In the genomic region with DNA sequence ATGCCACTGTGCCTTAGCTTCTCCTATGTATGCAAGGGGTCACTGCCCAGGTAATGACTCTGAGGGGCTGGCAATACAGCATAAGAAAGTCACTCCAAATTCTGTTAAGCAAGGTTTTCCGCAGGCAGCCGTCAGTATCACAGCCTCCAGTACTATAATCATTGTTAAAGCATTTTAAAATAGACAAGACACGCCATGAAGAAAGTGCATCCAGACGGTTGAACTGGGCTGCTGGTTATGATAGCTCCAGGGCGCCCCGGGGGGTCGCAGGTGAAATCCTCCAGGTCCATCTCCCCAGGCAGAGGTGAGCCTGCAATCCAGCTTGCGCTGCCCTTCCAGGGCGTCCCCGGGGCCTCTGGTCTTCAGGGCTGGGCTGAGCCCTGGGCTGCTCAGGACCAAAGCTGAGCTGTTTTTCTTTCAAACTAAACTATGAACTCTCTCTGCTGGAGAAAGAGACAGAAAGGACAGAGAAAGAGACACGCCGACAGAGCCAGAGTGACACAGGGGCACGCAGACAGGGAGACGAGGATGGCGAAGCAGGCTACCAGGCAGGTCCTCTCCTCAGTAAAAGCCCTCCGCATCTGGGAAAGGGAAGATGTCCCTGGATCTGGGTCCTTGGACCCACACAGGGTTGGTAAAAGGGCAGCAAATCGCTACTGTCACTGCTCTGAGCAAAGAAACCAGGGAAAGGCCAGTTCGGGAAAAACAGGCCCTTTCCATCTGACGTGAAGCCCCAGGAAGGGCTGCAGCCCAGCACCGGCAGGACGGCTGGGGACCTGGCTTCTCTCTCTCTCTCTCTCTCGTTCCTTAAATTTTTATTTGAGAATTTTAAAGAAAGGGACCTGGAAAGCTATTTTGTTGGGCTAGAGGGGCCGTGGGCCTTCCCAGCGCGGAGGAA, we compare ENCODE assay signal across 15 cellular contexts. TPM values are rescaled to one million over a fixed set of nuclear protein-coding genes. Genes with fewer than 3 reads are reported as not detected.
DNase-seq lines count a peak whose midpoint lies in the region; ATAC-seq and TF ChIP-seq lines count a peak whose summit lies in the region.
"Had no signal": no experiment of that assay in that cellular context is flagged by ENCODE, and none has a peak within 500 bp of the region (broad histone marks: within the 10 kb centered on the region; RNA-seq: fewer than 3 reads in every experiment).

No MANE protein-coding gene starts in this region.

- no peak for TF ChIP-seq CTCF in hepatocyte (IDR thresholded peaks at IDR 0.05; ENCODE audit: poor library complexity)

- no peaks in the 10 kb centered on the region for H4K20me1 ChIP-seq in hepatocyte (ENCODE audit: insufficient read depth, poor library complexity, severe bottlenecking)

- 56% methylated on average over 25 of the region's 25 CpGs for WGBS in hepatocyte (ENCODE audit: low lambda C conversion rate, missing lambda C conversion rate)

- H3K9ac ChIP-seq in ES-I3 (ENCODE audit: low read depth, low read length) = peak overlapping the region; percentile 45; the same call in 1 of the 2 replicates
- H3K9ac ChIP-seq: BLaER1 treated with 17β-estradiol and CSF1 and Interleukin-3, amounts not matched to agents 10 nM and 100 nM had no signal

- DNase-seq in T-helper 17 cell (no peak), hepatocyte (ENCODE audit: low spot score) (no peak), COLO668 (lab: John Stamatoyannopoulos, UW; ENCODE audit: unreplicated experiment) (no peak), SKM-1 (lab: John Stamatoyannopoulos, UW; ENCODE audit: unreplicated experiment) (no peak)
- DNase-seq: activated naive CD4-positive, alpha-beta T cell treated with anti-CD3 and anti-CD28 coated beads, Interleukin-2, amount 50 U/mL, for 16 hours; NCI-H1048; NCI-H2227 treated with DMSO at 0.1 percent for 48 hours; tibial artery had no signal

- H3K4me2 ChIP-seq in hepatocyte = peak overlapping the region; percentile 87

- H3K4me3 ChIP-seq in hepatocyte (no peak overlapping the region), skin epidermis (peak overlapping the region in 5 of 7 experiments; percentile 37 to 53 (median 39))
- H3K4me3 ChIP-seq: SJSA1 had no signal

- H3K9me3 ChIP-seq in ES-I3 (ENCODE audit: control insufficient read depth, insufficient read depth, low read length) (no peaks in the 10 kb centered on the region), T-helper 17 cell (ENCODE audit: control insufficient read depth, low read length, poor library complexity, severe bottlenecking) (no peaks in the 10 kb centered on the region), hepatocyte (ENCODE audit: low read depth) (no peaks in the 10 kb centered on the region)
- H3K9me3 ChIP-seq: pancreas, SJSA1, tibial artery had no signal

- no peaks in the 10 kb centered on the region for H3K36me3 Mint-ChIP-seq in T-helper 17 cell (ENCODE audit: low read depth)
- H3K36me3 Mint-ChIP-seq: IgD-negative memory B cell had no signal

- peaks cover 59% of the 10 kb centered on the region for H3K27me3 Mint-ChIP-seq in T-helper 17 cell

- H3K36me3 ChIP-seq in ES-I3 (ENCODE audit: insufficient read depth, low read length) (no peaks in the 10 kb centered on the region), hepatocyte (replicated peaks; ENCODE audit: insufficient read depth, low read depth) (no peaks in the 10 kb centered on the region)
- H3K36me3 ChIP-seq: BLaER1 treated with 17β-estradiol and CSF1 and Interleukin-3, amounts not matched to agents 10 nM and 100 nM; pancreas; tibial artery had no signal

- H3K9me2 ChIP-seq in hepatocyte (replicated peaks; ENCODE audit: insufficient read depth) = no peaks in the 10 kb centered on the region

- ATAC-seq in T-helper 17 cell = no peak
- no peak for ATAC-seq in GM18861 (IDR thresholded peaks at IDR 0.05; ENCODE audit: unreplicated experiment)

- peaks cover 2% of the 10 kb centered on the region for H3K4me1 Mint-ChIP-seq in T-helper 17 cell
- H3K4me1 Mint-ChIP-seq: IgD-negative memory B cell had no signal

- peaks cover 23% of the 10 kb centered on the region for H3K79me2 ChIP-seq in hepatocyte

- H3K4me3 Mint-ChIP-seq in T-helper 17 cell = peak overlapping the region; percentile 73

- H3K4me1 ChIP-seq in ES-I3 (ENCODE audit: insufficient read depth, low read length) (0 out of 2 replicates have a peak, but pooled peaks cover 4% of the 10 kb centered on the region), hepatocyte (ENCODE audit: insufficient read depth) (peaks cover 10% of the 10 kb centered on the region)

- no peak overlapping the region for H3K27ac Mint-ChIP-seq in T-helper 17 cell

- H2AFZ ChIP-seq in hepatocyte = peak overlapping the region; percentile 37

- H3K27me3 ChIP-seq in hepatocyte = peaks cover 78% of the 10 kb centered on the region
- H3K27me3 ChIP-seq: SJSA1 had no signal

- H3K27ac ChIP-seq in hepatocyte = peak overlapping the region; percentile 92
- H3K27ac ChIP-seq in skin epidermis = peak overlapping the region in 20 of 21 experiments; percentile 64 to 94 (median 83)
- H3K27ac ChIP-seq: BLaER1 treated with 17β-estradiol and CSF1 and Interleukin-3, amounts not matched to agents 10 nM and 100 nM; pancreas; SJSA1 had no signal

RNA-seq across cellular contexts. Expression of a gene that starts 2.1 kb away (rescaled TPM):
- total RNA-seq in T-helper 17 cell = not detected
- total RNA-seq in hepatocyte = 19.7 and 21.1 TPM in 2 replicates
- 11.3 and 13.5 TPM in 2 replicates for polyA plus RNA-seq in hepatocyte
- polyA plus RNA-seq: IgD-negative memory B cell had no signal

Comparison
In these comparisons a context has a peak if more than half of its experiments do, and no peak if none do; other contexts are left out.
1. RNA of a gene that starts 2.1 kb away (total RNA-seq): 19.7 to 21.1 TPM in hepatocyte; not detected in T-helper 17 cell; every median in the first group is over 10 times any median in the second.